In genomic region chr1:17412093-17412870, GRCh38 we compare ENCODE assay signal across 29 cellular contexts. TPM values are rescaled to one million over a fixed set of nuclear protein-coding genes. Genes with fewer than 3 reads are reported as not detected.
DNase-seq lines count a peak whose midpoint lies in the region; ATAC-seq and TF ChIP-seq lines count a peak whose summit lies in the region.
"Had no signal": no experiment of that assay in that cellular context is flagged by ENCODE, and none has a peak within 500 bp of the region (broad histone marks: within the 10 kb centered on the region; RNA-seq: fewer than 3 reads in every experiment).

No MANE protein-coding gene starts in this region.

- H3K36me3 ChIP-seq in breast epithelium (peaks cover 11% of the 10 kb centered on the region), upper lobe of left lung (peaks cover 37 to 99% (median 92%) of the 10 kb centered on the region in 4 donors), aorta (ENCODE audit: control insufficient read depth in 1 of 2, insufficient read depth in 2 of 2, low read length in 1 of 2) (peaks cover 0 to 9% of the 10 kb centered on the region in 2 donors)

- peak overlapping the region; percentile 41 for H3K27ac Mint-ChIP-seq in memory B cell
- H3K27ac Mint-ChIP-seq: activated CD4-positive, alpha-beta memory T cell treated with anti-CD3 and anti-CD28 coated beads for 36 hours had no signal

- H3K27me3 Mint-ChIP-seq in memory B cell, result no peaks in the 10 kb centered on the region
- H3K27me3 Mint-ChIP-seq: activated CD4-positive, alpha-beta memory T cell treated with anti-CD3 and anti-CD28 coated beads for 36 hours had no signal

- DNase-seq in left ventricle myocardium superior (no peak), left cardiac atrium (no peak), breast epithelium (ENCODE audit: low spot score in 2 of 2) (peak; percentile 68 to 82), memory B cell (ENCODE audit: low spot score in 2 of 2) (no peak), upper lobe of left lung (peak in 1 of 2 donors; percentile 65), aorta (no peak), pons (ENCODE audit: low spot score) (no peak)
- no peak for DNase-seq in activated effector memory CD4-positive, alpha-beta T cell treated with Interleukin-2 at 50 U/mL for 16 hours
- DNase-seq: ACHN; activated CD4-positive, alpha-beta memory T cell treated with anti-CD3 and anti-CD28 coated beads for 36 hours; activated CD4-positive, CD25-positive, alpha-beta regulatory T cell; activated naive CD4-positive, alpha-beta T cell treated with Interleukin-2 at 50 U/mL for 16 hours; cerebellar nuclear complex; EL; erythroblast; foreskin keratinocyte; NCI-H1048; NCI-H187 treated with DMSO at 0.1 percent for 48 hours; NCI-H345; right lobe of liver had no signal

- no peaks in the 10 kb centered on the region for H3K27me3 ChIP-seq in breast epithelium
- H3K27me3 ChIP-seq in upper lobe of left lung, result no peaks in the 10 kb centered on the region
- H3K27me3 ChIP-seq in aorta (ENCODE audit: control insufficient read depth in 1 of 2, insufficient read depth in 2 of 2, low read length in 1 of 2), result no peaks in the 10 kb centered on the region
- H3K27me3 ChIP-seq: ascending aorta; BLaER1 treated with 17β-estradiol and CSF1 and Interleukin-3, amounts not matched to agents 10 nM and 100 nM; foreskin keratinocyte; right lobe of liver; vagina had no signal

- H3K4me3 Mint-ChIP-seq in memory B cell, result no peak overlapping the region
- H3K4me3 Mint-ChIP-seq: activated CD4-positive, alpha-beta memory T cell treated with anti-CD3 and anti-CD28 coated beads for 36 hours had no signal

- H3K4me1 ChIP-seq in breast epithelium (no peaks in the 10 kb centered on the region), upper lobe of left lung (peaks cover 0 to 10% (median 2%) of the 10 kb centered on the region in 4 donors), aorta (ENCODE audit: control insufficient read depth in 1 of 2, insufficient read depth in 2 of 2, low read length in 2 of 2) (no peaks in the 10 kb centered on the region)
- H3K4me1 ChIP-seq: ascending aorta; BLaER1 treated with 17β-estradiol and CSF1 and Interleukin-3, amounts not matched to agents 10 nM and 100 nM; foreskin keratinocyte; right lobe of liver; vagina had no signal

- H3K36me3 Mint-ChIP-seq in memory B cell, result peaks cover 46% of the 10 kb centered on the region

- peak; percentile 42 for ATAC-seq in left ventricle myocardium superior
- no peak for ATAC-seq in left cardiac atrium
- no peak for ATAC-seq in memory B cell (ENCODE audit: low read depth)
- peak in 1 of 2 donors; percentile 79 for ATAC-seq in upper lobe of left lung (ENCODE audit: low FRiP score in 2 of 2)
- no peak for ATAC-seq in aorta (ENCODE audit: low FRiP score)
- ATAC-seq: foreskin keratinocyte, right lobe of liver had no signal

- H3K9me3 ChIP-seq in breast epithelium (no peaks in the 10 kb centered on the region), upper lobe of left lung (no peaks in the 10 kb centered on the region), aorta (ENCODE audit: control insufficient read depth, low read length) (no peaks in the 10 kb centered on the region)
- H3K9me3 ChIP-seq: ascending aorta; BLaER1 treated with 17β-estradiol and CSF1 and Interleukin-3, amounts not matched to agents 10 nM and 100 nM; right lobe of liver; vagina had no signal

- H3K27ac ChIP-seq in breast epithelium (peak overlapping the region; percentile 73 to 81), upper lobe of left lung (peak overlapping the region in 3 of 4 donors; percentile 40 to 60 (median 57)), aorta (ENCODE audit: low read depth in 1 of 2, low read length in 2 of 2) (no peak overlapping the region)
- H3K27ac ChIP-seq: ascending aorta; BLaER1 treated with 17β-estradiol and CSF1 and Interleukin-3, amounts not matched to agents 10 nM and 100 nM; foreskin keratinocyte; right lobe of liver; SK-N-MC; vagina had no signal

- 77 to 84% methylated on average over 9 to 16 of the region's 16 CpGs for WGBS in upper lobe of left lung, 2 donors
- WGBS in aorta, 2 donors, result 91 to 94% methylated on average over 16 of the region's 16 CpGs

- H3K4me3 ChIP-seq in breast epithelium (no peak overlapping the region), upper lobe of left lung (no peak overlapping the region), aorta (ENCODE audit: low read length in 2 of 2) (no peak overlapping the region)
- H3K4me3 ChIP-seq: ascending aorta; BLaER1 treated with 17β-estradiol and CSF1 and Interleukin-3, amounts not matched to agents 10 nM and 100 nM; right lobe of liver; SK-N-MC; vagina had no signal

- no peak for TF ChIP-seq CTCF in breast epithelium (IDR thresholded peaks at IDR 0.05)
- no peak for TF ChIP-seq CTCF in upper lobe of left lung (IDR thresholded peaks at IDR 0.05)

- H3K4me1 Mint-ChIP-seq in memory B cell, result no peaks in the 10 kb centered on the region

- no peaks in the 10 kb centered on the region for H3K9me3 Mint-ChIP-seq in memory B cell
- H3K9me3 Mint-ChIP-seq: activated CD4-positive, alpha-beta memory T cell treated with anti-CD3 and anti-CD28 coated beads for 36 hours had no signal

- intact Hi-C loops in left ventricle myocardium superior (cut with micrococcal nuclease) (no loop called here), left cardiac atrium (cut with DNase I) (no loop called here), breast epithelium (cut with DNase I; ENCODE audit: low total_unique reads) (no loop called here), aorta (cut with DNase I) (no loop called here)

- TF ChIP-seq EP300 in upper lobe of left lung (IDR thresholded peaks at IDR 0.05), result peak in 1 of 4 donors; percentile 57

- no peak for TF ChIP-seq POLR2A in breast epithelium (IDR thresholded peaks at IDR 0.05)
- peak in 1 of 4 donors; percentile 18 for TF ChIP-seq POLR2A in upper lobe of left lung (IDR thresholded peaks at IDR 0.05)

RNA-seq across cellular contexts. Expression of gene RCC2, which starts 27.2 kb away (rescaled TPM):
- total RNA-seq in left ventricle myocardium superior, result 11.6 TPM
- total RNA-seq in left cardiac atrium, result 10 to 100 TPM; 15.6 to 20.8 TPM
- total RNA-seq in breast epithelium, result 10 to 100 TPM; 21.1 to 39.0 (median 33.2) TPM
- 10 to 100 TPM; 32.1 to 66.2 (median 47.7) TPM for total RNA-seq in upper lobe of left lung
- 10 to 100 TPM; 22.3 to 34.2 TPM for total RNA-seq in aorta
- 10 to 100 TPM in 1 of 2 donors, 1 to 10 TPM in 1; 7.5 to 11.9 TPM for polyA plus RNA-seq in aorta

RNA-seq across cellular contexts. Expression of gene PADI6, which starts 40.3 kb away (rescaled TPM):
- total RNA-seq in left ventricle myocardium superior (not detected), left cardiac atrium (not detected), breast epithelium (not detected), upper lobe of left lung (not detected), aorta (not detected)
- not detected for polyA plus RNA-seq in aorta
- total RNA-seq: activated CD4-positive, alpha-beta memory T cell treated with anti-CD3 and anti-CD28 coated beads for 36 hours; ascending aorta; foreskin keratinocyte; LHCN-M2; lung microvascular endothelial cell; omental fat pad; right lobe of liver; subcutaneous adipose tissue; T-helper 2 cell treated with Interferon-gamma antibody and Interleukin-4, amounts not matched to agents 100 ng/mL and 5 ng/mL, for 36 hours; vagina had no signal
- polyA plus RNA-seq: foreskin keratinocyte had no signal

Comparison
In these comparisons a context has a peak if more than half of its experiments do, and no peak if none do; other contexts are left out.
1. DNase-seq: peak in breast epithelium (2 of 2); none in left ventricle myocardium superior (single experiment), left cardiac atrium (single experiment), memory B cell (0 of 2), activated effector memory CD4-positive, alpha-beta T cell treated with Interleukin-2 at 50 U/mL for 16 hours (single experiment), aorta (0 of 2) and pons (single experiment).
2. H3K27ac ChIP-seq: peak in breast epithelium (2 of 2) and upper lobe of left lung (3 of 4); none in aorta (0 of 2).